ENCODE assay signal across 28 cellular contexts in genomic region chr2:15251753-15252152, GRCh38.
"Had no signal": no experiment of that assay in that cellular context is flagged by ENCODE, and none has a peak within 500 bp of the region (broad histone marks: within the 10 kb centered on the region; RNA-seq: fewer than 3 reads in every experiment).

No MANE protein-coding gene starts in this region.

- H3K4me1 Mint-ChIP-seq: nephron, neural progenitor cell had no signal

- H3K4me3 Mint-ChIP-seq: natural killer cell; nephron; neural progenitor cell; stimulated activated effector memory CD8-positive, alpha-beta T cell treated with anti-CD3 and anti-CD28 coated beads, Interleukin-12 subunit alpha, Interleukin-12 subunit beta, amount 100 ng/mL, for 72 hours; stimulated activated naive B cell treated with anti-CD40 and anti-IgM and Interleukin-4, amounts not matched to agents 10 μg/mL and 1 μg/mL and 100 μg/mL, for 72 hours; stimulated activated naive CD8-positive, alpha-beta T cell treated with anti-CD3 and anti-CD28 coated beads, Interleukin-15, Interleukin-2, amounts not matched to agents 100 ng/mL and 50 ng/mL, for 24 hours; type B pancreatic cell had no signal

- H3K36me3 ChIP-seq: neural progenitor cell, ovary, right lobe of liver, sigmoid colon, thoracic aorta, thyroid gland, upper lobe of right lung, vagina had no signal

- H3K27me3 ChIP-seq: neural progenitor cell, ovary, right lobe of liver, sigmoid colon, stomach, thyroid gland, tibial nerve, upper lobe of right lung, vagina had no signal

- FAIRE-seq: small intestine had no signal

- H3K4me1 ChIP-seq: neural progenitor cell, parathyroid adenoma, psoas muscle, stomach, thyroid gland, tibial nerve, upper lobe of right lung had no signal

- H3K27me3 Mint-ChIP-seq: progenitor cell of endocrine pancreas; stimulated activated naive B cell treated with anti-CD40 and anti-IgM and Interleukin-4, amounts not matched to agents 10 μg/mL and 1 μg/mL and 100 μg/mL, for 72 hours; stimulated activated naive CD8-positive, alpha-beta T cell treated with anti-CD3 and anti-CD28 coated beads, Interleukin-15, Interleukin-2, amounts not matched to agents 100 ng/mL and 50 ng/mL, for 24 hours; type B pancreatic cell had no signal

- H3K27ac Mint-ChIP-seq: natural killer cell; nephron; neural progenitor cell; progenitor cell of endocrine pancreas; stimulated activated effector memory CD8-positive, alpha-beta T cell treated with anti-CD3 and anti-CD28 coated beads, Interleukin-12 subunit alpha, Interleukin-12 subunit beta, amount 100 ng/mL, for 72 hours; stimulated activated naive B cell treated with anti-CD40 and anti-IgM and Interleukin-4, amounts not matched to agents 10 μg/mL and 1 μg/mL and 100 μg/mL, for 72 hours; stimulated activated naive CD8-positive, alpha-beta T cell treated with anti-CD3 and anti-CD28 coated beads, Interleukin-15, Interleukin-2, amounts not matched to agents 100 ng/mL and 50 ng/mL, for 24 hours; type B pancreatic cell had no signal

- ATAC-seq: natural killer cell; psoas muscle; right cardiac atrium; right lobe of liver; stimulated activated effector memory CD8-positive, alpha-beta T cell treated with anti-CD3 and anti-CD28 coated beads, Interleukin-12 subunit alpha, Interleukin-12 subunit beta, amount 100 ng/mL, for 72 hours; stimulated activated naive B cell treated with anti-CD40 and anti-IgM and Interleukin-4, amounts not matched to agents 10 μg/mL and 1 μg/mL and 100 μg/mL, for 72 hours; upper lobe of right lung had no signal

- H3K27ac ChIP-seq: neural progenitor cell, ovary, parathyroid adenoma, psoas muscle, right lobe of liver, sigmoid colon, stomach, thoracic aorta, thyroid gland, tibial nerve, upper lobe of right lung, vagina had no signal

- H2AFZ ChIP-seq: neural progenitor cell, parathyroid adenoma had no signal

- DNase-seq: natural killer cell; occipital lobe; ovary; posterior cingulate gyrus; psoas muscle; right lobe of liver; sigmoid colon; small intestine; stimulated activated CD4-positive, alpha-beta T cell treated with anti-CD3 and anti-CD28 coated beads, Interleukin-15, amount 100 ng/mL, for 24 hours; stimulated activated CD4-positive, alpha-beta T cell treated with anti-CD3 and anti-CD28 coated beads, Interleukin-2, amount 100 ng/mL, for 24 hours; stimulated activated CD4-positive, alpha-beta T cell treated with anti-CD3 and anti-CD28 coated beads, Interleukin-2, amount 100 ng/mL, for 48 hours; stimulated activated CD4-positive, alpha-beta T cell treated with anti-CD3 and anti-CD28 coated beads, Interleukin-4, amount 100 ng/mL, for 24 hours; stimulated activated naive B cell treated with anti-CD40 and anti-IgM and Interleukin-4, amounts not matched to agents 10 μg/mL and 1 μg/mL and 100 μg/mL, for 72 hours; stimulated activated naive CD4-positive, alpha-beta T cell treated with Interleukin-2 at 50 U/mL for 16 hours; stomach; thyroid gland; upper lobe of right lung had no signal

- H3K4me3 ChIP-seq: neural progenitor cell, ovary, psoas muscle, right lobe of liver, sigmoid colon, stomach, thoracic aorta, thyroid gland, tibial nerve, upper lobe of right lung, vagina had no signal

- H3K36me3 Mint-ChIP-seq: stimulated activated effector memory CD8-positive, alpha-beta T cell treated with anti-CD3 and anti-CD28 coated beads, Interleukin-12 subunit alpha, Interleukin-12 subunit beta, amount 100 ng/mL, for 72 hours had no signal

- H3K4me2 ChIP-seq: neural progenitor cell had no signal
